19 cellular contexts compared by ENCODE assay signal in the genomic region with DNA sequence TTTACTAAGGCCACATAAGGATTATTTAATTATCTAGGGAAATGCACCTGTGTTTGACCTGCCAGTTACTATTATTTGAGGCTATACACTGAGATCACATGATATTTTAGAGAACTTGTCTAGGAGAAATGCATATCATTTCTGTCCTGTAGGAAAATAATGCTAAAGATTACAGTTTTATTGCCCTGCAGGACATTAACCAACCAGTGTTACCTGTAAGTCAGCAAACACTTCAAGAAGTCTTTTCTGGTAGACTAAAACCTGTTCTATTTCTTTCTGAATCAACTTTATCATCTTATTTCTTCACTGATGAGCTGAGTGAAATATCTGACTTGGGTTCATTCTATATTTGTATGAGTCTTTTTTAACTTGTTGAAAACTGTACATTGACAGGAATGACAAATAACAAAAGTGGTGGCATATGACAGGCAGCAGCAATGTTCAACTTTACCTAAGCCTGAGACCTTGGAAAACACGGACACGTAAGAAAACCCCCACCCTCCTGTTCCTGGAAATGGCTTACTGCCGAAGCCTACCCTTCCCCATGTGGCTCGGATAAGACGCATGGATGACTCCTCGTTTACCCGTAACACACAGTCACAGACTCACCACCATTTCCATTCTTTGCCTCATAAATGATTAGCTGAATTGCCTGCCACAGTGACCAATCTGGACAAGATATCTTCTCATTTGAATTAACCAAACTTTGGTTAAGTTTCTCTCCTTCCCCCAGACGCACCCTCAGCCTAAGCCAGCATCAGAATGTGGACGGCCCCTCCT.
DNase-seq lines count a peak whose midpoint lies in the region; ATAC-seq, FAIRE-seq and TF ChIP-seq lines count a peak whose summit lies in the region.
"Had no signal": no experiment of that assay in that cellular context is flagged by ENCODE, and none has a peak within 500 bp of the region (broad histone marks: within the 10 kb centered on the region; RNA-seq: fewer than 3 reads in every experiment).

No MANE protein-coding gene starts in this region.

- H3K79me2 ChIP-seq in H1 (ENCODE audit: control insufficient read depth in 1 of 2, insufficient read depth in 2 of 2, low read length in 2 of 2): no peaks in the 10 kb centered on the region

- H3K9me3 ChIP-seq in H1 (ENCODE audit: insufficient read depth in 2 of 2, low read depth in 1 of 2, low read length in 1 of 2) (no peaks in the 10 kb centered on the region), muscle layer of colon (ENCODE audit: low read length) (no peaks in the 10 kb centered on the region), thoracic aorta (no peaks in the 10 kb centered on the region)
- H3K9me3 ChIP-seq: SJSA1 had no signal

- no peak overlapping the region for H2AFZ ChIP-seq in H1 (ENCODE audit: low read length)

- no peak for TF ChIP-seq EP300 in H1 (IDR thresholded peaks at IDR 0.05; ENCODE audit: borderline replicate concordance in 1 of 2, low read depth in 2 of 2, low read length in 2 of 2)

- FAIRE-seq in H1 (lab: Jason Lieb, UNC): no peak

- no peak overlapping the region for H3K9ac ChIP-seq in H1 (replicated peaks in 1 of 4; ENCODE audit: extremely low read depth in 1 of 4, low read depth in 3 of 4, low read length in 3 of 4)
- no peak overlapping the region for H3K9ac ChIP-seq in muscle layer of colon (ENCODE audit: low read length)

- H4K5ac ChIP-seq in H1 (ENCODE audit: insufficient read length, low read depth, low read length): no peak overlapping the region

- H3K23me2 ChIP-seq in H1 (ENCODE audit: low read depth, low read length): no peaks in the 10 kb centered on the region

- no peak overlapping the region for H2AK5ac ChIP-seq in H1 (ENCODE audit: low read depth, low read length)

- H3K4ac ChIP-seq in H1 (replicated peaks; ENCODE audit: insufficient read length, low read depth, low read length): no peak overlapping the region

- no peak overlapping the region for H3K23ac ChIP-seq in H1 (ENCODE audit: insufficient read length)

- H3K4me1 Mint-ChIP-seq in activated T-cell treated with anti-CD3 and anti-CD28 coated beads, Interleukin-2, amount 50 U/mL, for 4 hours (ENCODE audit: low read depth): no peaks in the 10 kb centered on the region

- CTCF ChIA-PET in H1 (lab: Charles Lee; ENCODE audit: partially characterized antibody): interaction anchor here (1.0 to 4.1 kb wide), 5 partner anchors 31 to 513 kb away, joined by 3 to 15 read pairs (median 6); no protein-coding TSS in a partner anchor

- no peak overlapping the region for H2BK120ac ChIP-seq in H1 (replicated peaks; ENCODE audit: low read depth, low read length)

- no peak overlapping the region for H3K14ac ChIP-seq in H1 (ENCODE audit: insufficient read length)

- no peaks in the 10 kb centered on the region for H4K20me1 ChIP-seq in H1 (replicated peaks in 1 of 2; ENCODE audit: control insufficient read depth in 1 of 2, insufficient read depth in 2 of 2, low read length in 2 of 2)

- no peak for TF ChIP-seq POLR2A in H1 (IDR thresholded peaks at IDR 0.05; ENCODE audit: control extremely low read depth in 1 of 2, low read depth in 2 of 2, low read length in 2 of 2)

- no peak overlapping the region for H3K4me3 Mint-ChIP-seq in activated T-cell treated with anti-CD3 and anti-CD28 coated beads, Interleukin-2, amount 50 U/mL, for 4 hours
- H3K4me3 Mint-ChIP-seq: CD14-positive monocyte had no signal

- DNase-seq in LNCaP clone FGC (ENCODE audit: low read depth) (peak; percentile 71), H1 (ENCODE audit: low read depth in 1 of 2, low spot score in 2 of 2) (no peak), thoracic aorta (ENCODE audit: low spot score) (no peak), NCI-H2171 (lab: John Stamatoyannopoulos, UW) (no peak)
- no peak for DNase-seq in activated T-cell treated with anti-CD3 and anti-CD28 coated beads, Interleukin-2, amount 50 U/mL, for 4 hours
- DNase-seq: AML-193; DMS53; H9; Karpas-422; MM.1S; NCI-H1105 treated with DMSO at 0.1 percent for 48 hours; NCI-H187; NCI-H446; NK-92 treated with Interleukin-12 subunit alpha and Interleukin-12 subunit beta, amount 100 ng/mL, for 24 hours had no signal

- 76% methylated on average over 9 of the region's 9 CpGs; no CpG with 5 or more reads in 1 of the 2 experiments for WGBS in H1 (ENCODE audit: extremely low coverage in 1 of 2, insufficient coverage in 1 of 2, insufficient read length in 1 of 2, insufficient replicate concordance in 2 of 2, low coverage in 1 of 2, low lambda C conversion rate in 2 of 2, missing lambda C conversion rate in 1 of 2), 2 experiments

- no peak overlapping the region for H2BK5ac ChIP-seq in H1 (ENCODE audit: low read depth, low read length)

- H3K4me1 ChIP-seq in H1 (replicated peaks in 1 of 4; ENCODE audit: control insufficient read depth in 3 of 4, insufficient read depth in 4 of 4, low read length in 3 of 4) (peaks cover 9 to 17% (median 11%) of the 10 kb centered on the region in 4 experiments), muscle layer of colon (ENCODE audit: insufficient read depth, low read length) (peaks cover 52% of the 10 kb centered on the region), thoracic aorta (ENCODE audit: control insufficient read depth in 1 of 2, low read depth in 2 of 2) (peaks cover 5 to 35% of the 10 kb centered on the region in 2 donors)

- POLR2A ChIA-PET in H1 (lab: Charles Lee; ENCODE audit: partially characterized antibody): interaction anchor here (1.1 kb wide), 1 partner anchor 31 kb away, joined by 3 read pairs; no protein-coding TSS in a partner anchor

- no peak overlapping the region for H2BK20ac ChIP-seq in H1 (ENCODE audit: low read length)

- TF ChIP-seq RAD21 in H1 (IDR thresholded peaks at IDR 0.05 in 1 of 2, conservative IDR thresholded peaks at IDR 0.05 in 1 of 2; ENCODE audit: low read depth in 2 of 2, low read length in 2 of 2): no peak

- H4K91ac ChIP-seq in H1 (replicated peaks; ENCODE audit: insufficient read length, low read length): peak overlapping the region; percentile 29

- H3K27ac ChIP-seq in H1 (ENCODE audit: low read depth, low read length): no peak overlapping the region
- H3K27ac ChIP-seq in muscle layer of colon (ENCODE audit: low read depth, low read length): peak overlapping the region; percentile 7
- H3K27ac ChIP-seq in thoracic aorta: peak overlapping the region; percentile 0 to 11
- H3K27ac ChIP-seq: RWPE1, SJSA1 had no signal

- H4K8ac ChIP-seq in H1 (ENCODE audit: extremely low read depth, insufficient read depth, low read length): no peak overlapping the region

- H3K27me3 ChIP-seq in H1 (replicated peaks in 1 of 4; ENCODE audit: control insufficient read depth in 3 of 4, extremely low read depth in 1 of 4, insufficient read depth in 3 of 4, low read length in 3 of 4) (peaks cover 0 to 12% (median 1%) of the 10 kb centered on the region in 4 experiments; a peak in 3 of 7 replicates), muscle layer of colon (ENCODE audit: control insufficient read depth in 1 of 2, insufficient read depth in 2 of 2, low read length in 2 of 2) (no peaks in the 10 kb centered on the region), thoracic aorta (replicated peaks; ENCODE audit: insufficient read depth) (no peaks in the 10 kb centered on the region)
- H3K27me3 ChIP-seq: SJSA1 had no signal

- H3K4me2 ChIP-seq in H1 (ENCODE audit: insufficient read depth in 1 of 2, low read depth in 2 of 2, low read length in 2 of 2): peak overlapping the region; percentile 1 to 18; a peak in 2 of 4 replicates

- H3K56ac ChIP-seq in H1 (replicated peaks; ENCODE audit: insufficient read length, low read depth, low read length): no peak overlapping the region

- no peak overlapping the region for H2BK15ac ChIP-seq in H1 (ENCODE audit: low read length)

- no peak overlapping the region for H2BK12ac ChIP-seq in H1 (ENCODE audit: low read depth, low read length)

- no peak overlapping the region for H3K18ac ChIP-seq in H1 (ENCODE audit: extremely low read depth, low read length)

- H3K36me3 ChIP-seq in H1 (ENCODE audit: control insufficient read depth in 2 of 4, insufficient read depth in 4 of 4, low read length in 3 of 4) (no peaks in the 10 kb centered on the region), muscle layer of colon (ENCODE audit: insufficient read depth, low read length) (no peaks in the 10 kb centered on the region), thoracic aorta (no peaks in the 10 kb centered on the region)
- H3K36me3 ChIP-seq: SJSA1 had no signal

- H3K79me1 ChIP-seq in H1 (ENCODE audit: low read depth, low read length): no peaks in the 10 kb centered on the region

- peaks cover 13% of the 10 kb centered on the region for H3K27me3 Mint-ChIP-seq in activated T-cell treated with anti-CD3 and anti-CD28 coated beads, Interleukin-2, amount 50 U/mL, for 4 hours (ENCODE audit: low read depth)

- H3K36me3 Mint-ChIP-seq in activated T-cell treated with anti-CD3 and anti-CD28 coated beads, Interleukin-2, amount 50 U/mL, for 4 hours (ENCODE audit: insufficient read depth): no peaks in the 10 kb centered on the region

- H3K4me3 ChIP-seq in LNCaP clone FGC (ENCODE audit: low read depth, low read length): no peak overlapping the region
- H3K4me3 ChIP-seq in H1 (ENCODE audit: extremely low read depth in 1 of 4, insufficient read depth in 2 of 4, low read depth in 3 of 4, low read length in 4 of 4): no peak overlapping the region
- no peak overlapping the region for H3K4me3 ChIP-seq in muscle layer of colon (ENCODE audit: low read depth in 1 of 2, low read length in 2 of 2)
- H3K4me3 ChIP-seq in thoracic aorta: no peak overlapping the region
- H3K4me3 ChIP-seq: SJSA1 had no signal

- no peak for ATAC-seq in thoracic aorta (ENCODE audit: insufficient number of reproducible peaks, low FRiP score, low read depth)
- ATAC-seq in activated T-cell treated with anti-CD3 and anti-CD28 coated beads, Interleukin-2, amount 50 U/mL, for 4 hours: no peak
- ATAC-seq in GM19455 (IDR thresholded peaks at IDR 0.05; ENCODE audit: unreplicated experiment): no peak

- no peaks in the 10 kb centered on the region for H3K9me3 Mint-ChIP-seq in activated T-cell treated with anti-CD3 and anti-CD28 coated beads, Interleukin-2, amount 50 U/mL, for 4 hours
- H3K9me3 Mint-ChIP-seq: CD14-positive monocyte, H9 had no signal

- TF ChIP-seq CTCF in LNCaP clone FGC (IDR thresholded peaks at IDR 0.05; ENCODE audit: control insufficient read depth, extremely low read depth, insufficient read depth) (no peak), H1 (IDR thresholded peaks at IDR 0.05; ENCODE audit: control extremely low read depth in 1 of 3, insufficient read depth in 1 of 3, low read depth in 1 of 3, low read length in 3 of 3) (no peak), thoracic aorta (IDR thresholded peaks at IDR 0.05) (no peak)

TF ChIP-seq in H1, 55 proteins besides CTCF, POLR2A, EP300 and RAD21 (continues in another document):
- TF ChIP-seq POU5F1 (IDR thresholded peaks at IDR 0.05; ENCODE audit: low read depth, low read length) (no peak), RNF2 (IDR thresholded peaks at IDR 0.05; ENCODE audit: borderline replicate concordance, low read depth, low read length, missing control alignments, poor library complexity, severe bottlenecking) (no peak), ZNF274 (IDR thresholded peaks at IDR 0.05; ENCODE audit: borderline replicate concordance, extremely low read depth, low read length) (no peak), SUZ12 (IDR thresholded peaks at IDR 0.05; ENCODE audit: low read length) (no peak)
